Comparison of ENCODE assay signal across 8 cellular contexts in genomic region chr10:124701435-124701834, GRCh38. TPM values are rescaled to one million over a fixed set of nuclear protein-coding genes. Genes with fewer than 3 reads are reported as not detected.
A peak's percentile ranks its signal among the peaks of the same experiment; 100 is the strongest.
DNase-seq lines count a peak whose midpoint lies in the region; FAIRE-seq lines count a peak whose summit lies in the region.

No MANE protein-coding gene starts in this region.

- DNase-seq in CD1c-positive myeloid dendritic cell (ENCODE audit: extremely low spot score) (peak; percentile 72), cardiac septum (ENCODE audit: low spot score) (peak; percentile 96), posterior cingulate gyrus (peak in 6 of 10 donors; percentile 57 to 90 (median 76)), COLO668 (lab: John Stamatoyannopoulos, UW; ENCODE audit: unreplicated experiment) (no peak), NCI-H1694 (lab: John Stamatoyannopoulos, UW) (no peak), HTR-8/SVneo (ENCODE audit: insufficient read length, low spot score) (no peak)
- no peak for DNase-seq in activated naive CD8-positive, alpha-beta T cell treated with anti-CD3 and anti-CD28 coated beads for 36 hours
- DNase-seq in stimulated activated CD4-positive, alpha-beta T cell treated with anti-CD3 and anti-CD28 coated beads, Interleukin-12 subunit alpha, Interleukin-12 subunit beta, amount 100 ng/mL, for 4 hours: no peak

- no peak overlapping the region for H3K4me3 Mint-ChIP-seq in activated naive CD8-positive, alpha-beta T cell treated with anti-CD3 and anti-CD28 coated beads for 36 hours

- H3K36me3 Mint-ChIP-seq in activated naive CD8-positive, alpha-beta T cell treated with anti-CD3 and anti-CD28 coated beads for 36 hours: peaks cover 26% of the 10 kb centered on the region

- H3K4me1 Mint-ChIP-seq in activated naive CD8-positive, alpha-beta T cell treated with anti-CD3 and anti-CD28 coated beads for 36 hours: peaks cover 74% of the 10 kb centered on the region

- no peaks in the 10 kb centered on the region for H3K9me3 Mint-ChIP-seq in activated naive CD8-positive, alpha-beta T cell treated with anti-CD3 and anti-CD28 coated beads for 36 hours

- intact Hi-C loops in cardiac septum (cut with DNase I) (loop anchor here (5.0 kb wide), 2 partner anchors 41 to 54 kb away; partner anchors contain the start of gene FAM53B), posterior cingulate gyrus (cut with DNase I) (no loop called here)

- no peak for FAIRE-seq in HTR-8/SVneo (lab: Jason Lieb, UNC)

- no peaks in the 10 kb centered on the region for H3K27me3 Mint-ChIP-seq in activated naive CD8-positive, alpha-beta T cell treated with anti-CD3 and anti-CD28 coated beads for 36 hours

- peak overlapping the region; percentile 74 for H3K27ac Mint-ChIP-seq in activated naive CD8-positive, alpha-beta T cell treated with anti-CD3 and anti-CD28 coated beads for 36 hours

RNA-seq across cellular contexts. Expression of gene FAM53B, which starts 42.7 kb away (rescaled TPM):
- 1 to 10 TPM; 8.7 to 9.6 TPM for total RNA-seq in activated naive CD8-positive, alpha-beta T cell treated with anti-CD3 and anti-CD28 coated beads for 36 hours
- 18.5 TPM for total RNA-seq in cardiac septum

Comparison
In these comparisons a context has a peak if more than half of its experiments do, and no peak if none do; other contexts are left out.
1. DNase-seq: peak in CD1c-positive myeloid dendritic cell (single experiment), cardiac septum (single experiment) and posterior cingulate gyrus (6 of 10); none in activated naive CD8-positive, alpha-beta T cell treated with anti-CD3 and anti-CD28 coated beads for 36 hours (single experiment), COLO668 (single experiment), NCI-H1694 (single experiment), stimulated activated CD4-positive, alpha-beta T cell treated with anti-CD3 and anti-CD28 coated beads, Interleukin-12 subunit alpha, Interleukin-12 subunit beta, amount 100 ng/mL, for 4 hours (single experiment) and HTR-8/SVneo (single experiment).